In the genomic region with DNA sequence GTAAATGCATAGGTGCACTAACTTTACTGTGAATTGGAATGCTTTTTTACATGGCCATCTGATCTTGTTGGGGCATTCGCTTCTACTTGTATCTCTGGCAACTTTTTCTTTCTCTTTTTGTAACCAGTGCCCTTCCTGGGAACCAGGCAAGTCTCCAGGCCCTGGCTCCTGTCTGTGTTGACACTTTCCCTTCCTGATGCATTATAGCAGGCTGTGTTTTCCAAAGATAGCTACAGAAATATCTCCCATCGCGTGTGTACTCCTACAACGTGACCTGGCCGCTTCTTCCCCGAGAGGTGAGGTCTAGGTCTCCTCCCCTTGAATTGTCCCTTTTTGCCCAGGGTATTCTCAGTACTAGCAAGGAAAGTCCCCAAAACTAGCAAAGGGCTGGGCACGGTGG, we compare ENCODE assay signal across 1 cellular context.
TF ChIP-seq lines count a peak whose summit lies in the region.

No MANE protein-coding gene starts in this region.

TF ChIP-seq in WTC11, 78 proteins besides CTCF, POLR2A, EP300 and RAD21 (continued from another document):
- TF ChIP-seq, protein P1, sequence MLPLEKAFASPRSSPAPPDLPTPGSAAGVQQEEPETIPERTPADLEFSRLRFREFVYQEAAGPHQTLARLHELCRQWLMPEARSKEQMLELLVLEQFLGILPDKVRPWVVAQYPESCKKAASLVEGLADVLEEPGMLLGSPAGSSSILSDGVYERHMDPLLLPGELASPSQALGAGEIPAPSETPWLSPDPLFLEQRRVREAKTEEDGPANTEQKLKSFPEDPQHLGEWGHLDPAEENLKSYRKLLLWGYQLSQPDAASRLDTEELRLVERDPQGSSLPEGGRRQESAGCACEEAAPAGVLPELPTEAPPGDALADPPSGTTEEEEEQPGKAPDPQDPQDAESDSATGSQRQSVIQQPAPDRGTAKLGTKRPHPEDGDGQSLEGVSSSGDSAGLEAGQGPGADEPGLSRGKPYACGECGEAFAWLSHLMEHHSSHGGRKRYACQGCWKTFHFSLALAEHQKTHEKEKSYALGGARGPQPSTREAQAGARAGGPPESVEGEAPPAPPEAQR (CRISPR knock-in tag; IDR thresholded peaks at IDR 0.05), result no peak
- TF ChIP-seq NR1H2 (CRISPR knock-in tag; IDR thresholded peaks at IDR 0.05), result no peak
- no peak for TF ChIP-seq ZNF396 (CRISPR knock-in tag; IDR thresholded peaks at IDR 0.05; ENCODE audit: borderline replicate concordance)
- TF ChIP-seq, protein P2, sequence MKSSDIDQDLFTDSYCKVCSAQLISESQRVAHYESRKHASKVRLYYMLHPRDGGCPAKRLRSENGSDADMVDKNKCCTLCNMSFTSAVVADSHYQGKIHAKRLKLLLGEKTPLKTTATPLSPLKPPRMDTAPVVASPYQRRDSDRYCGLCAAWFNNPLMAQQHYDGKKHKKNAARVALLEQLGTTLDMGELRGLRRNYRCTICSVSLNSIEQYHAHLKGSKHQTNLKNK (CRISPR knock-in tag; IDR thresholded peaks at IDR 0.05), result no peak
- TF ChIP-seq ZNF416 (CRISPR knock-in tag; IDR thresholded peaks at IDR 0.05), result no peak
- TF ChIP-seq MXD4 (CRISPR knock-in tag; IDR thresholded peaks at IDR 0.05; ENCODE audit: borderline replicate concordance), result no peak
- no peak for TF ChIP-seq TP53 (CRISPR knock-in tag; IDR thresholded peaks at IDR 0.05)
TF ChIP-seq in WTC11: peak in this region for 0.
